8 cellular contexts compared by ENCODE assay signal in the genomic region with DNA sequence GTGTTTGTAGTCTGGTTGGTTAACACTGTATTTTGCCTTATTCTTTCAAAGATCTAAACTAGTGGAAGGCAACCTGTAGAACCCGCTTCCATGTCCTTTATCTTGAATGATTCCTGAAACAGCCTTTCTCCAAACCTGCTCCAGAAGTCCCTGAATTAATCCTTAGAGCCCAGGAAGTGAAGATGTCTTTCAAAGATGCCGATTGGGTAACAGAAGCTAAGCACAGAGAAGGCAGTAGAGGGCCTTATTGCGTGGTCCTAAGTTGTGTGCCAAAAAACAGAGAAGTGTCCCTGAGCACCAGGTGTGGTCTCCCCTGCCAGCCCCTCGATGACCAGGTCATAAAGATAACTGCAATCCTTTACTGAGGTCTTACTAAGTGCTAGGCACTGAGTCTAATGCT. TPM values are rescaled to one million over a fixed set of nuclear protein-coding genes. Genes with fewer than 3 reads are reported as not detected.
DNase-seq lines count a peak whose midpoint lies in the region; ATAC-seq and TF ChIP-seq lines count a peak whose summit lies in the region.

No MANE protein-coding gene starts in this region.

- no peaks in the 10 kb centered on the region for H3F3A ChIP-seq in OCI-LY1 (ENCODE audit: insufficient read depth, low read length)

- WGBS in mesodermal cell (ENCODE audit: insufficient coverage in 2 of 2), 2 experiments, result 14 to 38% methylated on average over 2 to 3 of the region's 4 CpGs

- peak overlapping the region; percentile 29; the same call in 1 of the 2 replicates for H2AFZ ChIP-seq in OCI-LY1 (ENCODE audit: low read length)

- peak; percentile 37 for DNase-seq in choroid plexus epithelial cell (ENCODE audit: low read depth)
- no peak for DNase-seq in NCI-H1092 treated with DMSO at 0.1 percent for 48 hours (lab: John Stamatoyannopoulos, UW)

- H4K20me1 ChIP-seq in OCI-LY1 (ENCODE audit: insufficient read depth, low read length), result no peaks in the 10 kb centered on the region

- ATAC-seq in GM21447 (IDR thresholded peaks at IDR 0.05; ENCODE audit: unreplicated experiment), result peak; percentile 29
- ATAC-seq in HG02763 (IDR thresholded peaks at IDR 0.05; ENCODE audit: unreplicated experiment), result no peak
- no peak for ATAC-seq in GM18861 (IDR thresholded peaks at IDR 0.05; ENCODE audit: unreplicated experiment)

- no peak for TF ChIP-seq CTCF in C4-2B (conservative IDR thresholded peaks at IDR 0.05)
- 0 out of 2 replicates have a peak, but pooled peaks have one; percentile 22 for TF ChIP-seq CTCF in OCI-LY1 (IDR thresholded peaks at IDR 0.05; ENCODE audit: low read length)
- TF ChIP-seq CTCF in choroid plexus epithelial cell (conservative IDR thresholded peaks at IDR 0.05; ENCODE audit: low read depth, low read length), result peak; percentile 11

- H3K9me3 ChIP-seq in OCI-LY1 (ENCODE audit: low read length), result no peaks in the 10 kb centered on the region; the same call in 1 of the 2 replicates
- H3K9me3 ChIP-seq in mesodermal cell (ENCODE audit: control insufficient read depth, low read length), result no peaks in the 10 kb centered on the region

- no peaks in the 10 kb centered on the region for H3K9me2 ChIP-seq in OCI-LY1 (ENCODE audit: low read depth, low read length)

- H3K4me3 ChIP-seq in OCI-LY1 (ENCODE audit: low read depth, low read length, poor library complexity, severe bottlenecking) (peak overlapping the region; percentile 77), choroid plexus epithelial cell (ENCODE audit: low read depth, low read length) (peak overlapping the region; percentile 85), mesodermal cell (ENCODE audit: extremely low read depth, insufficient read depth, low read length, poor library complexity, severe bottlenecking) (peak overlapping the region; percentile 62)

- H3K27me3 ChIP-seq in OCI-LY1 (ENCODE audit: insufficient read depth, low read length), result no peaks in the 10 kb centered on the region

- peak overlapping the region; percentile 79 for H3K4me2 ChIP-seq in OCI-LY1 (ENCODE audit: low read length)

- H3K36me3 ChIP-seq in OCI-LY1 (ENCODE audit: insufficient read depth, low read length) (no peaks in the 10 kb centered on the region), mesodermal cell (ENCODE audit: control insufficient read depth, insufficient read depth, low read length) (no peaks in the 10 kb centered on the region)

- H3K9ac ChIP-seq in OCI-LY1 (ENCODE audit: low read length), result peak overlapping the region; percentile 83

- peak overlapping the region; percentile 77 for H3K27ac ChIP-seq in C4-2B
- H3K27ac ChIP-seq in OCI-LY1 (ENCODE audit: low read depth, low read length, poor library complexity, severe bottlenecking), result peak overlapping the region; percentile 57
- no peak overlapping the region for H3K27ac ChIP-seq in mesodermal cell (ENCODE audit: low read depth, low read length, severe bottlenecking)

- H3K4me1 ChIP-seq in OCI-LY1 (ENCODE audit: insufficient read depth, low read length, severe bottlenecking), result peaks cover 14% of the 10 kb centered on the region
- peaks cover 3% of the 10 kb centered on the region for H3K4me1 ChIP-seq in mesodermal cell (ENCODE audit: control insufficient read depth, insufficient read depth, low read length, poor library complexity, severe bottlenecking)

- no peaks in the 10 kb centered on the region for H3K79me2 ChIP-seq in OCI-LY1 (ENCODE audit: insufficient read depth, low read length)

RNA-seq across cellular contexts. Expression of a gene that starts 19.1 kb away (rescaled TPM):
- polyA plus RNA-seq in mesodermal cell (2013, experiment 1 of 2), result 1.3 TPM
- 1.7 TPM for polyA plus RNA-seq in mesodermal cell (2013, experiment 2 of 2)

RNA-seq across cellular contexts. Expression of a gene that starts 24.9 kb away (rescaled TPM):
- 0.77 TPM for polyA plus RNA-seq in mesodermal cell (2013, experiment 1 of 2)
- polyA plus RNA-seq in mesodermal cell (2013, experiment 2 of 2), result 0.76 TPM

RNA-seq across cellular contexts. Expression of a gene that starts 36.4 kb away (rescaled TPM):
- polyA plus RNA-seq in mesodermal cell (2013, experiment 1 of 2), result 24.8 TPM
- polyA plus RNA-seq in mesodermal cell (2013, experiment 2 of 2), result 24.0 TPM
